Comparison of ENCODE assay signal across 22 cellular contexts in the genomic region with DNA sequence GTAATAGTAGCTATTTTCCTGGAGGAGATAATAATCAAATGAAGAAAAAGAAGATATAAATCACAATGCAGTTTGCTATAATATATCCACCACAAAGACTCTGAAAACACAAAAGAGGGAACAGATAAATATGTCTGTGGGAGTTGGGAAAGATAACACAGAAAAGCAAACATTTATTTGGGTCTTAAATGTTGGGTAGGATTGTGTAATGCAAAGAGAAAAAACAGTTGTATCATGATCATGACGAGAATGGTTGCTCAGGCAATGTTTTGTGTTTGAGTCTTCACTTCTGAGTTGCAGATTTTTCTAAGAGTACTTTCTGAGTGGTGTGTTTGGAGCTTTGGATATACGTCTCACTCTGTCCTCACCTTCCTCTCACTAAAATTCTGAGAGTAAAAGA.
"Had no signal": no experiment of that assay in that cellular context is flagged by ENCODE, and none has a peak within 500 bp of the region (broad histone marks: within the 10 kb centered on the region; RNA-seq: fewer than 3 reads in every experiment).

No MANE protein-coding gene starts in this region.

- H3K27ac ChIP-seq: coronary artery, dorsolateral prefrontal cortex, esophagus muscularis mucosa, foreskin keratinocyte, gastroesophageal sphincter, heart left ventricle, hepatocyte, left lung, lower lobe of right lung had no signal

- H3K4me2 ChIP-seq: hepatocyte had no signal

- H3K4me3 ChIP-seq: coronary artery, dorsolateral prefrontal cortex, esophagus muscularis mucosa, gastroesophageal sphincter, heart left ventricle, hepatocyte, left lung, lower lobe of right lung, mucosa of descending colon had no signal

- H3K27me3 ChIP-seq: esophagus muscularis mucosa, foreskin keratinocyte, gastroesophageal sphincter, heart left ventricle, hepatocyte, left lung had no signal

- ATAC-seq: foreskin keratinocyte, gastroesophageal sphincter, heart left ventricle, left cardiac atrium, left lung, left ventricle myocardium superior, lower lobe of right lung, mucosa of descending colon had no signal

- H3K4me1 ChIP-seq: esophagus muscularis mucosa, foreskin keratinocyte, gastroesophageal sphincter, heart left ventricle, left lung, lower lobe of right lung had no signal

- H2AFZ ChIP-seq: hepatocyte had no signal

- H3K79me2 ChIP-seq: hepatocyte had no signal

- DNase-seq: dermis blood vessel endothelial cell; dorsolateral prefrontal cortex; effector CD4-positive, alpha-beta T cell; effector memory CD4-positive, alpha-beta T cell; foreskin keratinocyte; heart left ventricle; hypothalamus; immature natural killer cell; islet precursor cell; kidney; kidney glomerular epithelial cell; left cardiac atrium; left lung; left ventricle myocardium superior; lower lobe of right lung; mesenchymal stem cell; mucosa of descending colon; naive B cell had no signal

- H3K9me3 ChIP-seq: mucosa of descending colon had no signal

- H3K36me3 ChIP-seq: esophagus muscularis mucosa, gastroesophageal sphincter, heart left ventricle, left lung, lower lobe of right lung had no signal
